Comparison of ENCODE assay signal across 9 cellular contexts in genomic region chr15:48922046-48922445, GRCh38.
"Had no signal": no experiment of that assay in that cellular context is flagged by ENCODE, and none has a peak within 500 bp of the region (broad histone marks: within the 10 kb centered on the region; RNA-seq: fewer than 3 reads in every experiment).

No MANE protein-coding gene starts in this region.

- H3K27ac ChIP-seq: GM23248, HL-60 had no signal

- ATAC-seq: HCT116 had no signal

- H3K9ac ChIP-seq: GM23248 had no signal

- H3K4me3 Mint-ChIP-seq: HFFc6 had no signal

- H3K36me3 ChIP-seq: HAP-1 had no signal

- H2AFZ ChIP-seq: GM23248 had no signal

- H3K9me3 ChIP-seq: HAP-1 had no signal

- H3K9me3 Mint-ChIP-seq: HFFc6 had no signal

- H3K4me1 ChIP-seq: HAP-1 had no signal

- DNase-seq: GM23248, GOT3, H7, HFFc6, IMR-90, KBM-7 had no signal

- H3K4me3 ChIP-seq: GM23248, HAP-1 had no signal

- H3K27ac Mint-ChIP-seq: HFFc6 had no signal
